In the genomic region with DNA sequence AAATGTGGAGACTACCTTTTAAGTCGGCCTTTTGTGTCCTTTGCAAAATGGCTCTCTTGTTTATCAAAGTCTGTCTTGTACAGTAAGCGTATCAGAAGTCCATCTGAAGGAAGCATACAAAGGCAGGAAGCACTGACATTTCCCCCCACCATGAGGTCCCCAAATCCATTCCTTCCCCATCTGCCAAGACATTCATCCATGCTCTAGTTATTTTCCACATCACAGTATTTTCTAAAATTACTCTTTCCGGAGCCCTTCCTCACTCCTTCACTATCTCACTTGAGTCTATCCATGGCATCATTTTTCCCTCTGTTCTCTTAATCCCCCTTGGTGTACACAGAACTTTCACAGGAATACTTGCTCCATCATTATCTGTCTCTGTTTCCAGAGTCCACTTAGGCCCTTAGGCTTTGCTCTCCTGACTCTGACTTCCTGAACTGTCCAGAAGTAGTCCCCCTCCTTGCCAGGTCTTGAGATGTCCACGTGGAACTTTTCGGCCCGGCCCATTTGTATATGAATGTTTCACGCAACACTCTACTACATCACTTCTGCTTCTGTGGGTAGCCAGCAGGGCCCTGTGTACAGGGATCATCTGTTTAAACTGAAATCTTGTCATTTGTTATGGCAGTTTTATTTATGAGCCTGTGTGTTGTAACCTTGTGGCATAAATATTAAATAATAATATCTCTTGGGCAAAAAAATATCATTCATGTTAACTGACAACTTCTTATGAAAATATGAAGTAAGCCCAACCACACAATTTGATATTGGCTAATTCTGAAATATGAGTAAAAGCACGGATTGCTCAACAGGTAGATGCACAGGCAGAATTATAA, we compare ENCODE assay signal across 8 cellular contexts. TPM values are rescaled to one million over a fixed set of nuclear protein-coding genes. Genes with fewer than 3 reads are reported as not detected.
DNase-seq lines count a peak whose midpoint lies in the region; ATAC-seq, FAIRE-seq and TF ChIP-seq lines count a peak whose summit lies in the region.

No MANE protein-coding gene starts in this region.

- H3K27ac Mint-ChIP-seq in CD14-positive monocyte = peak overlapping the region; percentile 90 to 98 (median 96)

- CTCF ChIA-PET in HepG2 (lab: Yijun Ruan, JAX; ENCODE audit: low intra/inter-chr PET ratio, low total read pairs) = no interaction called here

- no peaks in the 10 kb centered on the region for H3K9me3 ChIP-seq in keratinocyte (ENCODE audit: control insufficient read depth, low read depth, low read length)
- H3K9me3 ChIP-seq in pancreas = no peaks in the 10 kb centered on the region
- H3K9me3 ChIP-seq in HepG2 (ENCODE audit: low read length) = no peaks in the 10 kb centered on the region

- H3K27me3 ChIP-seq in keratinocyte (ENCODE audit: control insufficient read depth, extremely low read depth, insufficient read depth, low read length) = no peaks in the 10 kb centered on the region
- no peaks in the 10 kb centered on the region for H3K27me3 ChIP-seq in pancreas
- H3K27me3 ChIP-seq in HepG2 (ENCODE audit: control insufficient read depth in 1 of 2, insufficient read depth in 2 of 2, low read length in 2 of 2) = peaks cover 6 to 48% of the 10 kb centered on the region in 2 experiments; a peak in 4 of 5 replicates

- TF ChIP-seq CTCF in CD14-positive monocyte (IDR thresholded peaks at IDR 0.05) (no peak), keratinocyte (optimal IDR thresholded peaks at IDR 0.05 in 1 of 3, IDR thresholded peaks at IDR 0.05 in 1 of 3, conservative IDR thresholded peaks at IDR 0.05 in 1 of 3; ENCODE audit: extremely low read depth in 1 of 3, insufficient read depth in 2 of 3, low read length in 3 of 3) (no peak), pancreas (IDR thresholded peaks at IDR 0.05) (no peak), HepG2 (CRISPR knock-in tag; IDR thresholded peaks at IDR 0.05) (no peak)

- TF ChIP-seq POLR2A in HepG2 (IDR thresholded peaks at IDR 0.05; ENCODE audit: insufficient read depth in 1 of 2, low read depth in 2 of 2, low read length in 2 of 2) = no peak

- no peak for FAIRE-seq in keratinocyte (lab: Jason Lieb, UNC)
- no peak for FAIRE-seq in pancreas (lab: Jason Lieb, UNC)
- no peak for FAIRE-seq in HepG2 (lab: Jason Lieb, UNC)

- intact Hi-C loops in CD14-positive monocyte (cut with micrococcal nuclease) (loop anchor here (5.0 kb wide), 2 partner anchors 51 to 216 kb away; partner anchors contain the start of gene SMIM20 (in 1 of the 2)), pancreas (cut with DNase I) (no loop called here), HepG2 (cut with micrococcal nuclease; ENCODE audit: unreplicated experiment) (no loop called here)

- in situ Hi-C loops in HepG2 (cut with HindIII; ENCODE audit: extremely low pct_ligation_motif_present, low pct_unique_long_range_greater_than_20kb) = no loop called here

- H2AFZ ChIP-seq in keratinocyte (ENCODE audit: control insufficient read depth, low read length) (no peak overlapping the region), HepG2 (ENCODE audit: low read length) (no peak overlapping the region)

- TF ChIP-seq EP300 in HepG2 (IDR thresholded peaks at IDR 0.05; ENCODE audit: low read depth in 2 of 2, low read length in 2 of 2) = no peak
- no peak for TF ChIP-seq EP300 in HepG2 (CRISPR knock-in tag; IDR thresholded peaks at IDR 0.05; ENCODE audit: borderline replicate concordance)

- H3K4me2 ChIP-seq in keratinocyte (ENCODE audit: control insufficient read depth, extremely low read depth, insufficient read depth, low read depth, low read length) = peak overlapping the region; percentile 92
- no peak overlapping the region for H3K4me2 ChIP-seq in HepG2 (ENCODE audit: low read depth, low read length)

- no peak for TF ChIP-seq RAD21 in HepG2 (CRISPR knock-in tag; IDR thresholded peaks at IDR 0.05)

- BruUV-seq in HepG2 (replicated peaks; lab: Mats Ljungman, UMichigan) = no TSS peak

- POLR2A ChIA-PET in HepG2 (lab: Yijun Ruan, JAX) = no interaction called here

- H3K4me3 ChIP-seq in keratinocyte (ENCODE audit: control insufficient read depth in 2 of 3, extremely low read depth in 1 of 3, insufficient read depth in 2 of 3, low read depth in 1 of 3, low read length in 3 of 3) = peak overlapping the region in 2 of 3 experiments; percentile 74 to 84
- H3K4me3 ChIP-seq in pancreas = peak overlapping the region in 1 of 4 donors; percentile 80
- no peak overlapping the region for H3K4me3 ChIP-seq in HepG2 (replicated peaks in 1 of 3; ENCODE audit: insufficient read depth in 1 of 3, low read depth in 2 of 3, low read length in 3 of 3)

- H3K4me1 Mint-ChIP-seq in CD14-positive monocyte = peaks cover 60% of the 10 kb centered on the region

- H3K36me3 ChIP-seq in keratinocyte (ENCODE audit: control insufficient read depth in 2 of 2, extremely low read depth in 1 of 2, insufficient read depth in 2 of 2, low read length in 2 of 2) (no peaks in the 10 kb centered on the region), pancreas (no peaks in the 10 kb centered on the region), HepG2 (replicated peaks in 1 of 2; ENCODE audit: control insufficient read depth in 1 of 2, insufficient read depth in 2 of 2, low read length in 2 of 2) (no peaks in the 10 kb centered on the region)

- WGBS in pancreas, 2 donors = 62 to 63% methylated on average over 8 of the region's 8 CpGs
- 72% methylated on average over 8 of the region's 8 CpGs for WGBS in HepG2 (ENCODE audit: low lambda C conversion rate)

- H3K9me1 ChIP-seq in keratinocyte (ENCODE audit: control insufficient read depth, extremely low read depth, insufficient read depth, low read length) = no peaks in the 10 kb centered on the region

- H3K4me3 Mint-ChIP-seq in CD14-positive monocyte = peak overlapping the region; percentile 68 to 99

- peaks cover 0 to 4% of the 10 kb centered on the region in 2 donors for H3K36me3 Mint-ChIP-seq in CD14-positive monocyte

- ATAC-seq in HG02610 (IDR thresholded peaks at IDR 0.05; ENCODE audit: unreplicated experiment) = peak; percentile 32
- ATAC-seq in pancreas = no peak
- ATAC-seq in HepG2 = no peak

- peaks cover 20% of the 10 kb centered on the region for H3K79me2 ChIP-seq in keratinocyte (ENCODE audit: control insufficient read depth, insufficient read depth, low read length)
- H3K79me2 ChIP-seq in HepG2 (ENCODE audit: insufficient read depth, low read length) = no peaks in the 10 kb centered on the region

- H4K20me1 ChIP-seq in keratinocyte (ENCODE audit: control insufficient read depth, extremely low read depth, insufficient read depth, low read length) (no peaks in the 10 kb centered on the region), HepG2 (ENCODE audit: insufficient read depth, low read length) (no peaks in the 10 kb centered on the region)

- peaks cover 13 to 20% (median 19%) of the 10 kb centered on the region in 3 donors for H3K27me3 Mint-ChIP-seq in CD14-positive monocyte (ENCODE audit: low read depth in 3 of 3)

- H3K9me3 Mint-ChIP-seq in CD14-positive monocyte = peaks cover 0 to 5% (median 3%) of the 10 kb centered on the region in 7 donors

- H3K27ac ChIP-seq in keratinocyte (ENCODE audit: control insufficient read depth, insufficient read depth, low read length) = peak overlapping the region; percentile 16
- H3K27ac ChIP-seq in pancreas = peak overlapping the region in 2 of 4 donors; percentile 90 to 93
- no peak overlapping the region for H3K27ac ChIP-seq in HepG2 (ENCODE audit: extremely low read length, insufficient read depth, low read length)

- dilution Hi-C loops in keratinocyte (cut with MboI; ENCODE audit: extremely low pct_ligation_motif_present, low sequenced_read_pairs) = no loop called here

- H3K9ac ChIP-seq in keratinocyte (ENCODE audit: control insufficient read depth, extremely low read depth, insufficient read depth, low read length) (peak overlapping the region; percentile 77), HepG2 (ENCODE audit: insufficient read depth, low read depth, low read length) (no peak overlapping the region)

- H3K4me1 ChIP-seq in keratinocyte (ENCODE audit: control insufficient read depth, extremely low read depth, insufficient read depth, low read length) (peaks cover 30% of the 10 kb centered on the region), pancreas (peaks cover 0 to 36% (median 29%) of the 10 kb centered on the region in 3 donors), HepG2 (ENCODE audit: insufficient read depth, low read length) (0 out of 2 replicates have a peak, but pooled peaks cover 8% of the 10 kb centered on the region)

- peak; percentile 87 for DNase-seq in CD14-positive monocyte (ENCODE audit: low spot score)
- peak; percentile 62 for DNase-seq in UCSD-AML1 (lab: John Stamatoyannopoulos, UW; ENCODE audit: unreplicated experiment)
- DNase-seq in keratinocyte (ENCODE audit: low read depth, low spot score) = no peak
- DNase-seq in NCI-H748 treated with DMSO at 0.1 percent for 48 hours (lab: John Stamatoyannopoulos, UW) = no peak
- no peak for DNase-seq in pancreas
- DNase-seq in HepG2 (ENCODE audit: low spot score) = no peak
- DNase-seq in GOT3 (lab: John Stamatoyannopoulos, UW) = no peak

RNA-seq across cellular contexts. Expression of gene SEL1L3, which starts 2.0 kb away (rescaled TPM):
- polyA plus RNA-seq in CD14-positive monocyte = 1 to 10 TPM in 1 of 2 donors, under 1 TPM in 1; 0.61 to 1.7 TPM
- 31.6 to 68.4 TPM (median 67.9 TPM) in 3 replicates for polyA plus RNA-seq in keratinocyte
- polyA plus RNA-seq in keratinocyte (2011; ENCODE audit: low read depth) = 27.3 TPM
- 34.7 and 72.0 TPM in 2 replicates for polyA plus RNA-seq in keratinocyte (2011; cell fraction: cytosol; rRNA removed)
- 71.0 and 79.8 TPM in 2 replicates for polyA plus RNA-seq in keratinocyte (2011; cell fraction: nucleus; rRNA removed)
- 29.7 and 44.1 TPM in 2 replicates for polyA plus RNA-seq in keratinocyte (2012; ENCODE audit: low replicate concordance)
- 57.1 to 113 TPM (median 102 TPM) in 3 replicates for polyA minus RNA-seq in keratinocyte
- polyA minus RNA-seq in keratinocyte (2011; cell fraction: cytosol; rRNA and poly(A)+ RNA removed) = 39.9 TPM
- 51.5 and 173 TPM in 2 replicates for polyA minus RNA-seq in keratinocyte (2011; cell fraction: nucleus; rRNA and poly(A)+ RNA removed)
- total RNA-seq in pancreas = 10 to 100 TPM; 31.4 to 76.7 (median 41.0) TPM
- polyA plus RNA-seq in pancreas = 10 to 100 TPM; 18.4 to 43.2 TPM
- total RNA-seq in HepG2 (2016; rRNA removed; fragmentation: Illumina TruSeq; extraction: Trizol) = 0.63 and 1.1 TPM in 2 replicates
- total RNA-seq in HepG2 (2016; cell fraction: cytosol; rRNA removed; fragmentation: Illumina TruSeq; extraction: Trizol; ENCODE audit: low read depth) = 0.20 and 1.7 TPM in 2 replicates
- total RNA-seq in HepG2 (2016; cell fraction: insoluble cytoplasmic fraction; rRNA removed; fragmentation: Illumina TruSeq; extraction: Trizol) = 0.45 and 0.68 TPM in 2 replicates
- 0.59 and 0.65 TPM in 2 replicates for total RNA-seq in HepG2 (2016; cell fraction: membrane; rRNA removed; fragmentation: Illumina TruSeq; extraction: Trizol)
- 1.2 and 1.5 TPM in 2 replicates for total RNA-seq in HepG2 (2016; cell fraction: nucleus; rRNA removed; fragmentation: Illumina TruSeq; extraction: Trizol)
- 0.28 and 0.37 TPM in 2 replicates for polyA plus RNA-seq in HepG2 (2011; rRNA removed)
- 0.23 and 0.31 TPM in 2 replicates for polyA plus RNA-seq in HepG2 (2011; cell fraction: cytosol; rRNA removed)
- polyA plus RNA-seq in HepG2 (2011; cell fraction: nucleus; rRNA removed) = 0.39 and 0.69 TPM in 2 replicates
- polyA plus RNA-seq in HepG2 (2012) = 0.23 and 1.2 TPM in 2 replicates
- 0.27 TPM in 2 replicates for polyA plus RNA-seq in HepG2 (2016; cell fraction: cytosol; fragmentation: Illumina TruSeq; extraction: Trizol; ENCODE audit: low read depth)
- 0.36 and 0.53 TPM in 2 replicates for polyA plus RNA-seq in HepG2 (2016; cell fraction: insoluble cytoplasmic fraction; fragmentation: Illumina TruSeq; extraction: Trizol; ENCODE audit: low read depth)
- 0.24 and 0.62 TPM in 2 replicates for polyA plus RNA-seq in HepG2 (2016; cell fraction: membrane; fragmentation: Illumina TruSeq; extraction: Trizol; ENCODE audit: low read depth)
- 1.2 TPM in 2 replicates for polyA plus RNA-seq in HepG2 (2016; cell fraction: nucleus; fragmentation: Illumina TruSeq; extraction: Trizol; ENCODE audit: insufficient read depth, low read depth)
- 1.7 and 66.3 TPM in 2 replicates for polyA minus RNA-seq in HepG2 (2011; rRNA and poly(A)+ RNA removed; ENCODE audit: low replicate concordance)
- polyA minus RNA-seq in HepG2 (2011; cell fraction: cytosol; rRNA and poly(A)+ RNA removed) = 0.44 and 1.8 TPM in 2 replicates
- polyA minus RNA-seq in HepG2 (2011; cell fraction: nucleus; rRNA and poly(A)+ RNA removed) = 0.77 and 2.7 TPM in 2 replicates

RNA-seq across cellular contexts. Expression of gene SMIM20, which starts 53.2 kb away (rescaled TPM):
- polyA plus RNA-seq in CD14-positive monocyte (10 to 100 TPM; 33.7 to 38.1 TPM), keratinocyte (19.6 to 29.5 TPM (median 20.3 TPM) in 3 replicates), pancreas (10 to 100 TPM; 25.0 to 37.4 TPM), HepG2 (2011; rRNA removed) (18.0 and 26.3 TPM in 2 replicates)
- 44.6 TPM for polyA plus RNA-seq in keratinocyte (2011; ENCODE audit: low read depth)
- 19.7 and 34.7 TPM in 2 replicates for polyA plus RNA-seq in keratinocyte (2011; cell fraction: cytosol; rRNA removed)
- polyA plus RNA-seq in keratinocyte (2011; cell fraction: nucleus; rRNA removed) = 5.9 and 11.1 TPM in 2 replicates
- 27.6 and 29.7 TPM in 2 replicates for polyA plus RNA-seq in keratinocyte (2012; ENCODE audit: low replicate concordance)
- polyA minus RNA-seq in keratinocyte = 1.6 to 3.2 TPM (median 1.7 TPM) in 3 replicates
- polyA minus RNA-seq in keratinocyte (2011; cell fraction: cytosol; rRNA and poly(A)+ RNA removed) = 6.7 TPM
- polyA minus RNA-seq in keratinocyte (2011; cell fraction: nucleus; rRNA and poly(A)+ RNA removed) = 1.9 and 2.2 TPM in 2 replicates
- total RNA-seq in pancreas (10 to 100 TPM; 11.7 to 20.7 (median 17.8) TPM), HepG2 (2016; rRNA removed; fragmentation: Illumina TruSeq; extraction: Trizol) (30.2 and 36.3 TPM in 2 replicates)
- 49.4 and 69.7 TPM in 2 replicates for total RNA-seq in HepG2 (2016; cell fraction: cytosol; rRNA removed; fragmentation: Illumina TruSeq; extraction: Trizol; ENCODE audit: low read depth)
- 29.7 and 32.4 TPM in 2 replicates for total RNA-seq in HepG2 (2016; cell fraction: insoluble cytoplasmic fraction; rRNA removed; fragmentation: Illumina TruSeq; extraction: Trizol)
- total RNA-seq in HepG2 (2016; cell fraction: membrane; rRNA removed; fragmentation: Illumina TruSeq; extraction: Trizol) = 58.5 and 74.9 TPM in 2 replicates
- total RNA-seq in HepG2 (2016; cell fraction: nucleus; rRNA removed; fragmentation: Illumina TruSeq; extraction: Trizol) = 13.3 and 17.3 TPM in 2 replicates
- polyA plus RNA-seq in HepG2 (2011; cell fraction: cytosol; rRNA removed) = 17.6 and 20.7 TPM in 2 replicates
- polyA plus RNA-seq in HepG2 (2011; cell fraction: nucleus; rRNA removed) = 3.5 and 5.8 TPM in 2 replicates
- polyA plus RNA-seq in HepG2 (2012) = 31.8 and 34.3 TPM in 2 replicates
- 50.8 and 84.6 TPM in 2 replicates for polyA plus RNA-seq in HepG2 (2016; cell fraction: cytosol; fragmentation: Illumina TruSeq; extraction: Trizol; ENCODE audit: low read depth)
- polyA plus RNA-seq in HepG2 (2016; cell fraction: insoluble cytoplasmic fraction; fragmentation: Illumina TruSeq; extraction: Trizol; ENCODE audit: low read depth) = 32.2 and 38.8 TPM in 2 replicates
- polyA plus RNA-seq in HepG2 (2016; cell fraction: membrane; fragmentation: Illumina TruSeq; extraction: Trizol; ENCODE audit: low read depth) = 51.2 and 73.4 TPM in 2 replicates
- polyA plus RNA-seq in HepG2 (2016; cell fraction: nucleus; fragmentation: Illumina TruSeq; extraction: Trizol; ENCODE audit: insufficient read depth, low read depth) = 24.1 and 28.3 TPM in 2 replicates
- polyA minus RNA-seq in HepG2 (2011; rRNA and poly(A)+ RNA removed; ENCODE audit: low replicate concordance) = 2.2 and 3.3 TPM in 2 replicates
- 5.4 TPM in 2 replicates for polyA minus RNA-seq in HepG2 (2011; cell fraction: cytosol; rRNA and poly(A)+ RNA removed)
- polyA minus RNA-seq in HepG2 (2011; cell fraction: nucleus; rRNA and poly(A)+ RNA removed) = 2.6 and 4.0 TPM in 2 replicates

Comparison
In these comparisons a context has a peak if more than half of its experiments do, and no peak if none do; other contexts are left out.
1. DNase-seq: peak in CD14-positive monocyte (single experiment) and UCSD-AML1 (single experiment); none in keratinocyte (single experiment), NCI-H748 treated with DMSO at 0.1 percent for 48 hours (single experiment), pancreas (0 of 6), HepG2 (single experiment) and GOT3 (single experiment).
2. H3K4me3 ChIP-seq: peak in keratinocyte (2 of 3); none in HepG2 (0 of 3).
3. RNA of gene SEL1L3, which starts 2.0 kb away (polyA plus RNA-seq): 27.3 to 79.8 TPM in keratinocyte and 18.4 to 43.2 TPM in pancreas; 0.61 to 1.7 TPM in CD14-positive monocyte and 0.23 to 1.2 TPM in HepG2; every median in the first group is over 4 times any median in the second.
4. intact Hi-C loops: an anchor here in CD14-positive monocyte (5.0 kb wide); none called in pancreas and HepG2.